In the genomic region with DNA sequence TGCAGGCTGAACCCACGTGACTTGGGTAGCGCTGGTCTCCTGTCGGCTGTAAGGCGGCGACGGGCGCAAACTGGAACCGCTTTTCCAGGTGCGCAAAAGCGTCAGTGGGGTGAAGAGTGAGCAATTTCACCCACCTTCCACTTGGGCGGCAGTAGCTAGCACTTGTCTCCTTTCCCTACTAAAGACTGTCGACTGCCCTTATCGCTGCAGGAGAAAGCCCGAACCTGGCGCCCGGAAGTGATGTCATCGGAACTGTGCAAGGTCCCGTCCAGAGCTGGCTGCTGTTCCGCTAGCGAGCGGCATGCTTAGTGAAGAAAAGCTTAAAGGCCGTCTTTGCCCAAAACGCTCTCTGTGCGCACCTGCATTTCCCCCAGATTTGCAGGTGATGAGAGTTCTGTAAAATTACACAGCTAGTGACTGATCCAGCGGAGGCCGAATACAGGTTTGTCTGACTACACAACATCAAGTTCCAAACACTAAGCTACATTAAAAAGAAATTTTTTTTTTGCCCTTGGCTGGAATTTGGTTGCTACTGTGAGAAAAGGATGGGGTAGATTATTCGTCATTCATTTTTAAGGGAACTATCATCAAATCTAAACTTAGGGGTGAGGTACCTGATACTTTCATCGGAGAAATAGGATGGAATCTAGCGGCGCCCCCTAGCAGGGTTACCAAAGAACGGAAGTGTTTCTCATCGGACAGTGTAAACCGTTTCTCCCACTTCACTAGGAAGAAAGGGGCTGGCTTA, we compare ENCODE assay signal across 8 cellular contexts. TPM values are rescaled to one million over a fixed set of nuclear protein-coding genes. Genes with fewer than 3 reads are reported as not detected.
DNase-seq lines count a peak whose midpoint lies in the region; ATAC-seq and TF ChIP-seq lines count a peak whose summit lies in the region.

Gene OSGEPL1, minus strand, starts transcription at position 242 of the 748 bp plus-strand sequence. CDS start 1,152 bp downstream, outside the sequence.

- H3K36me3 Mint-ChIP-seq in GM23338 (ENCODE audit: low read depth) (peaks cover 12% of the 10 kb centered on the region), natural killer cell (no peaks in the 10 kb centered on the region)
- H3K36me3 Mint-ChIP-seq in activated T-helper 2 cell treated with anti-CD3 and anti-CD28 coated beads, Interferon-gamma antibody, Interleukin-2, Interleukin-4, amounts not matched to agents 10 μg/mL and 5 μg/mL and 100 μg/mL, durations not matched to agents 14 hours and 24 hours and 36 hours (ENCODE audit: low read depth): peaks cover 19% of the 10 kb centered on the region

- TF ChIP-seq CTCF in GM23338 (conservative IDR thresholded peaks at IDR 0.05; ENCODE audit: low read depth in 2 of 2): peak; percentile 65 to 69
- TF ChIP-seq CTCF in natural killer cell (IDR thresholded peaks at IDR 0.05): peak; percentile 60

- H3K4me3 ChIP-seq in GM23338: peak within 1 kb of the TSS; percentile 75

- H3K4me3 Mint-ChIP-seq in GM23338: peak within 1 kb of the TSS; percentile 85
- peak within 1 kb of the TSS; percentile 92 for H3K4me3 Mint-ChIP-seq in activated T-helper 2 cell treated with anti-CD3 and anti-CD28 coated beads, Interferon-gamma antibody, Interleukin-2, Interleukin-4, amounts not matched to agents 10 μg/mL and 5 μg/mL and 100 μg/mL, durations not matched to agents 14 hours and 24 hours and 36 hours (ENCODE audit: low read depth)
- peak within 1 kb of the TSS; percentile 99 for H3K4me3 Mint-ChIP-seq in natural killer cell

- H3K27me3 ChIP-seq in GM23338 (ENCODE audit: insufficient read depth): no peaks in the 10 kb centered on the region

- H3K9me2 ChIP-seq in GM23338 (ENCODE audit: insufficient read depth): no peaks in the 10 kb centered on the region

- H3K4me1 Mint-ChIP-seq in GM23338: no peaks in the 10 kb centered on the region
- peaks cover 12% of the 10 kb centered on the region for H3K4me1 Mint-ChIP-seq in activated T-helper 2 cell treated with anti-CD3 and anti-CD28 coated beads, Interferon-gamma antibody, Interleukin-2, Interleukin-4, amounts not matched to agents 10 μg/mL and 5 μg/mL and 100 μg/mL, durations not matched to agents 14 hours and 24 hours and 36 hours (ENCODE audit: low read depth)
- peaks cover 6 to 7% of the 10 kb centered on the region in 2 donors for H3K4me1 Mint-ChIP-seq in natural killer cell

- H4K20me1 ChIP-seq in GM23338 (replicated peaks; ENCODE audit: insufficient read depth): no peaks in the 10 kb centered on the region

- peak within 1 kb of the TSS; percentile 98 for H2AFZ ChIP-seq in GM23338

- H3K9me3 Mint-ChIP-seq in GM23338 (no peaks in the 10 kb centered on the region), natural killer cell (no peaks in the 10 kb centered on the region)
- no peaks in the 10 kb centered on the region for H3K9me3 Mint-ChIP-seq in activated T-helper 2 cell treated with anti-CD3 and anti-CD28 coated beads, Interferon-gamma antibody, Interleukin-2, Interleukin-4, amounts not matched to agents 10 μg/mL and 5 μg/mL and 100 μg/mL, durations not matched to agents 14 hours and 24 hours and 36 hours

- H3K36me3 ChIP-seq in GM23338 (ENCODE audit: insufficient read depth): peaks cover 3% of the 10 kb centered on the region

- H3K27ac ChIP-seq in GM23338 (ENCODE audit: low read depth): peak within 1 kb of the TSS; percentile 96

- peak within 1 kb of the TSS; percentile 86 for H3K4me2 ChIP-seq in GM23338

- DNase-seq in EL (peak; percentile 91), GM23338 (ENCODE audit: low spot score) (peak; percentile 98), LHCN-M2 (ENCODE audit: low read depth) (peak; percentile 88), RPMI7951 (ENCODE audit: low read depth) (peak; percentile 90), fibroblast of peridontal ligament (ENCODE audit: extremely low read depth) (peak; percentile 91), natural killer cell (peak; percentile 85)
- peak; percentile 90 for DNase-seq in activated T-helper 2 cell treated with anti-CD3 and anti-CD28 coated beads, Interferon-gamma antibody, Interleukin-2, Interleukin-4, amounts not matched to agents 10 μg/mL and 5 μg/mL and 100 μg/mL, durations not matched to agents 14 hours and 24 hours and 36 hours (ENCODE audit: low spot score)
- peak; percentile 93 for DNase-seq in stimulated activated naive CD4-positive, alpha-beta T cell treated with Interleukin-2 at 50 U/mL for 16 hours (lab: John Stamatoyannopoulos, UW)

- intact Hi-C loops in activated T-helper 2 cell treated with anti-CD3 and anti-CD28 coated beads, Interferon-gamma antibody, Interleukin-2, Interleukin-4, amounts not matched to agents 10 μg/mL and 5 μg/mL and 100 μg/mL, durations not matched to agents 14 hours and 24 hours and 36 hours (cut with micrococcal nuclease): loop anchor here (1.0 to 5.0 kb wide), 5 partner anchors 22 to 555 kb away; partner anchors contain the start of genes ANKAR, ASNSD1, HIBCH and ORMDL1
- intact Hi-C loops in natural killer cell (cut with micrococcal nuclease): loop anchor here (1.0 to 2.0 kb wide), 4 partner anchors 22 to 322 kb away; partner anchors contain the start of genes ASNSD1, ORMDL1, PMS1 and WDR75

- H3F3A ChIP-seq in GM23338 (replicated peaks; ENCODE audit: low read depth): peaks cover 6% of the 10 kb centered on the region; the same call in 1 of the 2 replicates

- H3K27me3 Mint-ChIP-seq in GM23338 (ENCODE audit: insufficient read depth, low read depth, poor library complexity) (peaks cover 2% of the 10 kb centered on the region), natural killer cell (ENCODE audit: low read depth in 2 of 2) (no peaks in the 10 kb centered on the region)
- H3K27me3 Mint-ChIP-seq in activated T-helper 2 cell treated with anti-CD3 and anti-CD28 coated beads, Interferon-gamma antibody, Interleukin-2, Interleukin-4, amounts not matched to agents 10 μg/mL and 5 μg/mL and 100 μg/mL, durations not matched to agents 14 hours and 24 hours and 36 hours (ENCODE audit: low read depth): no peaks in the 10 kb centered on the region

- peaks cover 10% of the 10 kb centered on the region; the same call in 1 of the 2 replicates for H3K79me2 ChIP-seq in GM23338 (replicated peaks; ENCODE audit: insufficient read depth)

- peak within 1 kb of the TSS; percentile 94 for H3K27ac Mint-ChIP-seq in GM23338
- peak within 1 kb of the TSS; percentile 97 for H3K27ac Mint-ChIP-seq in activated T-helper 2 cell treated with anti-CD3 and anti-CD28 coated beads, Interferon-gamma antibody, Interleukin-2, Interleukin-4, amounts not matched to agents 10 μg/mL and 5 μg/mL and 100 μg/mL, durations not matched to agents 14 hours and 24 hours and 36 hours
- peak within 1 kb of the TSS; percentile 95 to 98 for H3K27ac Mint-ChIP-seq in natural killer cell

- H3K4me1 ChIP-seq in GM23338 (ENCODE audit: insufficient read depth): peaks cover 8% of the 10 kb centered on the region; the same call in 1 of the 2 replicates

- ATAC-seq in GM23338 (peak; percentile 98), natural killer cell (peak; percentile 91 to 95 (median 93))

TF ChIP-seq in GM23338, 12 proteins besides CTCF, POLR2A, EP300 and RAD21:
- peak; percentile 95 for TF ChIP-seq CREB1 (CRISPR knock-in tag; IDR thresholded peaks at IDR 0.05; ENCODE audit: low read depth)
- TF ChIP-seq, protein P1, sequence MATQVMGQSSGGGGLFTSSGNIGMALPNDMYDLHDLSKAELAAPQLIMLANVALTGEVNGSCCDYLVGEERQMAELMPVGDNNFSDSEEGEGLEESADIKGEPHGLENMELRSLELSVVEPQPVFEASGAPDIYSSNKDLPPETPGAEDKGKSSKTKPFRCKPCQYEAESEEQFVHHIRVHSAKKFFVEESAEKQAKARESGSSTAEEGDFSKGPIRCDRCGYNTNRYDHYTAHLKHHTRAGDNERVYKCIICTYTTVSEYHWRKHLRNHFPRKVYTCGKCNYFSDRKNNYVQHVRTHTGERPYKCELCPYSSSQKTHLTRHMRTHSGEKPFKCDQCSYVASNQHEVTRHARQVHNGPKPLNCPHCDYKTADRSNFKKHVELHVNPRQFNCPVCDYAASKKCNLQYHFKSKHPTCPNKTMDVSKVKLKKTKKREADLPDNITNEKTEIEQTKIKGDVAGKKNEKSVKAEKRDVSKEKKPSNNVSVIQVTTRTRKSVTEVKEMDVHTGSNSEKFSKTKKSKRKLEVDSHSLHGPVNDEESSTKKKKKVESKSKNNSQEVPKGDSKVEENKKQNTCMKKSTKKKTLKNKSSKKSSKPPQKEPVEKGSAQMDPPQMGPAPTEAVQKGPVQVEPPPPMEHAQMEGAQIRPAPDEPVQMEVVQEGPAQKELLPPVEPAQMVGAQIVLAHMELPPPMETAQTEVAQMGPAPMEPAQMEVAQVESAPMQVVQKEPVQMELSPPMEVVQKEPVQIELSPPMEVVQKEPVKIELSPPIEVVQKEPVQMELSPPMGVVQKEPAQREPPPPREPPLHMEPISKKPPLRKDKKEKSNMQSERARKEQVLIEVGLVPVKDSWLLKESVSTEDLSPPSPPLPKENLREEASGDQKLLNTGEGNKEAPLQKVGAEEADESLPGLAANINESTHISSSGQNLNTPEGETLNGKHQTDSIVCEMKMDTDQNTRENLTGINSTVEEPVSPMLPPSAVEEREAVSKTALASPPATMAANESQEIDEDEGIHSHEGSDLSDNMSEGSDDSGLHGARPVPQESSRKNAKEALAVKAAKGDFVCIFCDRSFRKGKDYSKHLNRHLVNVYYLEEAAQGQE (IDR thresholded peaks at IDR 0.05; ENCODE audit: unreplicated experiment): no peak
- TF ChIP-seq POLR2AphosphoS5 (IDR thresholded peaks at IDR 0.05; ENCODE audit: low read depth): peak; percentile 67
- TF ChIP-seq, protein P2, sequence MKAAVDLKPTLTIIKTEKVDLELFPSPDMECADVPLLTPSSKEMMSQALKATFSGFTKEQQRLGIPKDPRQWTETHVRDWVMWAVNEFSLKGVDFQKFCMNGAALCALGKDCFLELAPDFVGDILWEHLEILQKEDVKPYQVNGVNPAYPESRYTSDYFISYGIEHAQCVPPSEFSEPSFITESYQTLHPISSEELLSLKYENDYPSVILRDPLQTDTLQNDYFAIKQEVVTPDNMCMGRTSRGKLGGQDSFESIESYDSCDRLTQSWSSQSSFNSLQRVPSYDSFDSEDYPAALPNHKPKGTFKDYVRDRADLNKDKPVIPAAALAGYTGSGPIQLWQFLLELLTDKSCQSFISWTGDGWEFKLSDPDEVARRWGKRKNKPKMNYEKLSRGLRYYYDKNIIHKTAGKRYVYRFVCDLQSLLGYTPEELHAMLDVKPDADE (IDR thresholded peaks at IDR 0.05): peak; percentile 62; the same call in 1 of the 2 replicates

RNA-seq across cellular contexts. Expression of gene OSGEPL1, which starts in this region (rescaled TPM):
- total RNA-seq in GM23338 (2014; rRNA removed; shearing (Covaris generic)): 19.9 and 23.1 TPM in 2 replicates
- 18.0 and 19.6 TPM in 2 replicates for polyA plus RNA-seq in GM23338 (2016; fragmentation: Nextera tagmentation; extraction: Ambion mirVana)
- total RNA-seq in LHCN-M2 (2014; rRNA removed) (11.4 and 13.3 TPM in 2 replicates), natural killer cell (10 to 100 TPM in 1 of 3 donors, 1 to 10 TPM in 2; 5.6 to 10.2 (median 8.5) TPM)
- polyA plus RNA-seq in LHCN-M2 (2012): 3.2 TPM
- 19.7 and 27.6 TPM in 2 replicates for total RNA-seq in RPMI7951 (2014; rRNA removed; shearing (Covaris generic))
- total RNA-seq in activated T-helper 2 cell treated with anti-CD3 and anti-CD28 coated beads, Interferon-gamma antibody, Interleukin-2, Interleukin-4, amounts not matched to agents 10 μg/mL and 5 μg/mL and 100 μg/mL, durations not matched to agents 14 hours and 24 hours and 36 hours: 9.7 and 11.6 TPM in 2 replicates

Comparison
In these comparisons a context has a peak if more than half of its experiments do, and no peak if none do; other contexts are left out.
1. Peak in every context shown above with its lines: DNase-seq, ATAC-seq, H3K4me3 ChIP-seq and H3K27ac ChIP-seq.